Comparison of ENCODE assay signal across 8 cellular contexts in genomic region chr7:520503-521161, GRCh38. TPM values are rescaled to one million over a fixed set of nuclear protein-coding genes. Genes with fewer than 3 reads are reported as not detected.
A peak's percentile ranks its signal among the peaks of the same experiment; 100 is the strongest.
DNase-seq lines count a peak whose midpoint lies in the region; TF ChIP-seq lines count a peak whose summit lies in the region.

No MANE protein-coding gene starts in this region.

- H3K36me3 ChIP-seq in trophoblast cell (ENCODE audit: control insufficient read depth in 1 of 2, insufficient read depth in 2 of 2, low read length in 2 of 2), result no peaks in the 10 kb centered on the region

- H3K9me3 Mint-ChIP-seq in activated T-helper 1 cell treated with anti-CD3 and anti-CD28 coated beads, Interleukin-12 subunit alpha, Interleukin-12 subunit beta, Interleukin-2, Interleukin-4 antibody, amounts not matched to agents 30 ng/mL and 10 ng/mL and 1 ng/mL, durations not matched to agents 14 hours and 24 hours and 36 hours, result no peaks in the 10 kb centered on the region

- H3K79me2 ChIP-seq in trophoblast cell (ENCODE audit: control insufficient read depth, insufficient read depth, low read length, poor library complexity), result peaks cover 4% of the 10 kb centered on the region

- H4K8ac ChIP-seq in trophoblast cell (ENCODE audit: low read depth, low read length), result no peak overlapping the region

- H3K9me3 ChIP-seq in trophoblast cell (ENCODE audit: insufficient read depth, low read depth, low read length), result peaks cover 2% of the 10 kb centered on the region

- peaks cover 23% of the 10 kb centered on the region for H3K27me3 Mint-ChIP-seq in activated T-helper 1 cell treated with anti-CD3 and anti-CD28 coated beads, Interleukin-12 subunit alpha, Interleukin-12 subunit beta, Interleukin-2, Interleukin-4 antibody, amounts not matched to agents 30 ng/mL and 10 ng/mL and 1 ng/mL, durations not matched to agents 14 hours and 24 hours and 36 hours (ENCODE audit: insufficient read depth)

- peak overlapping the region; percentile 36 for H2AK5ac ChIP-seq in trophoblast cell (ENCODE audit: low read length)

- H3K14ac ChIP-seq in trophoblast cell (ENCODE audit: low read length), result no peak overlapping the region

- WGBS in trophoblast cell (ENCODE audit: extremely low coverage, insufficient coverage, insufficient read length), result no CpG with 5 or more reads among the region's 63 CpGs

- H3K79me1 ChIP-seq in trophoblast cell (ENCODE audit: low read length), result peaks cover 7% of the 10 kb centered on the region

- H3K27ac Mint-ChIP-seq in activated T-helper 1 cell treated with anti-CD3 and anti-CD28 coated beads, Interleukin-12 subunit alpha, Interleukin-12 subunit beta, Interleukin-2, Interleukin-4 antibody, amounts not matched to agents 30 ng/mL and 10 ng/mL and 1 ng/mL, durations not matched to agents 14 hours and 24 hours and 36 hours, result no peak overlapping the region

- H2BK12ac ChIP-seq in trophoblast cell (ENCODE audit: low read length), result no peak overlapping the region

- no peak overlapping the region for H3K18ac ChIP-seq in trophoblast cell (ENCODE audit: low read length)

- no peak overlapping the region for H3K4ac ChIP-seq in trophoblast cell (ENCODE audit: low read depth, low read length)

- no peak overlapping the region for H3K9ac ChIP-seq in trophoblast cell (ENCODE audit: low read length)

- H2AFZ ChIP-seq in trophoblast cell (ENCODE audit: insufficient read depth, low read length, poor library complexity), result no peak overlapping the region

- H3K4me3 Mint-ChIP-seq in activated T-helper 1 cell treated with anti-CD3 and anti-CD28 coated beads, Interleukin-12 subunit alpha, Interleukin-12 subunit beta, Interleukin-2, Interleukin-4 antibody, amounts not matched to agents 30 ng/mL and 10 ng/mL and 1 ng/mL, durations not matched to agents 14 hours and 24 hours and 36 hours, result no peak overlapping the region

- H2BK120ac ChIP-seq in trophoblast cell (ENCODE audit: insufficient read depth, low read length, poor library complexity), result no peak overlapping the region

- H3K4me3 ChIP-seq in epithelial cell of proximal tubule (ENCODE audit: low read depth, low read length) (peak overlapping the region; percentile 57), trophoblast cell (ENCODE audit: low read depth, low read length) (no peak overlapping the region)

- no peak for TF ChIP-seq CTCF in epithelial cell of proximal tubule (conservative IDR thresholded peaks at IDR 0.05; ENCODE audit: low read depth, low read length)

- peaks cover 39% of the 10 kb centered on the region for H3K27me3 ChIP-seq in trophoblast cell (ENCODE audit: insufficient read depth, low read length)

- H3K4me1 Mint-ChIP-seq in activated T-helper 1 cell treated with anti-CD3 and anti-CD28 coated beads, Interleukin-12 subunit alpha, Interleukin-12 subunit beta, Interleukin-2, Interleukin-4 antibody, amounts not matched to agents 30 ng/mL and 10 ng/mL and 1 ng/mL, durations not matched to agents 14 hours and 24 hours and 36 hours (ENCODE audit: low read depth), result no peaks in the 10 kb centered on the region

- no peak overlapping the region for H4K91ac ChIP-seq in trophoblast cell (ENCODE audit: low read depth, low read length)

- H3K27ac ChIP-seq in trophoblast cell (ENCODE audit: low read depth, low read length), result no peak overlapping the region

- H3K4me1 ChIP-seq in trophoblast cell (ENCODE audit: control insufficient read depth in 1 of 2, insufficient read depth in 2 of 2, low read length in 2 of 2), result peaks cover 15 to 33% of the 10 kb centered on the region in 2 experiments

- no peak overlapping the region for H2BK5ac ChIP-seq in trophoblast cell (ENCODE audit: low read depth, low read length, poor library complexity)

- no peak overlapping the region for H4K12ac ChIP-seq in trophoblast cell (ENCODE audit: low read depth, low read length)

- DNase-seq in CMK (ENCODE audit: low read depth), result peak; percentile 8
- DNase-seq in SW480 (ENCODE audit: low spot score), result peak; percentile 64
- DNase-seq in epithelial cell of proximal tubule (ENCODE audit: low read depth), result no peak
- DNase-seq in trophoblast cell, result no peak
- DNase-seq in NCI-H82 treated with DMSO at 0.1 percent for 48 hours (lab: John Stamatoyannopoulos, UW; ENCODE audit: unreplicated experiment), result no peak
- DNase-seq in SK-N-DZ (ENCODE audit: low spot score), result no peak
- no peak for DNase-seq in COLO829 (ENCODE audit: low spot score)
- DNase-seq in activated T-helper 1 cell treated with anti-CD3 and anti-CD28 coated beads, Interleukin-12 subunit alpha, Interleukin-12 subunit beta, Interleukin-2, Interleukin-4 antibody, amounts not matched to agents 30 ng/mL and 10 ng/mL and 1 ng/mL, durations not matched to agents 14 hours and 24 hours and 36 hours (ENCODE audit: low spot score), result no peak

- H3K36me3 Mint-ChIP-seq in activated T-helper 1 cell treated with anti-CD3 and anti-CD28 coated beads, Interleukin-12 subunit alpha, Interleukin-12 subunit beta, Interleukin-2, Interleukin-4 antibody, amounts not matched to agents 30 ng/mL and 10 ng/mL and 1 ng/mL, durations not matched to agents 14 hours and 24 hours and 36 hours (ENCODE audit: low read depth), result no peaks in the 10 kb centered on the region

- no peak overlapping the region for H3K23ac ChIP-seq in trophoblast cell (ENCODE audit: low read length)

- peak overlapping the region; percentile 81 for H3K4me2 ChIP-seq in trophoblast cell (ENCODE audit: low read length)

- intact Hi-C loops in activated T-helper 1 cell treated with anti-CD3 and anti-CD28 coated beads, Interleukin-12 subunit alpha, Interleukin-12 subunit beta, Interleukin-2, Interleukin-4 antibody, amounts not matched to agents 30 ng/mL and 10 ng/mL and 1 ng/mL, durations not matched to agents 14 hours and 24 hours and 36 hours (cut with micrococcal nuclease), result loop anchor here (5.0 to 10.0 kb wide), 4 partner anchors 82 to 722 kb away; partner anchors contain the start of gene GET4

RNA-seq across cellular contexts. Expression of gene PDGFA, which starts 1.0 kb away (rescaled TPM):
- 11.6 and 27.3 TPM in 2 replicates for total RNA-seq in epithelial cell of proximal tubule
- polyA plus RNA-seq in trophoblast cell (2013), result 9.7 and 10.6 TPM in 2 replicates
- not detected in 2 replicates for polyA plus RNA-seq in SK-N-DZ (2014; cell fraction: cytosol; rRNA removed)
- polyA plus RNA-seq in SK-N-DZ (2014; cell fraction: nucleus; rRNA removed), result 0.67 TPM in 1 of 2 replicates, not detected in the other
- 8.5 and 8.8 TPM in 2 replicates for total RNA-seq in activated T-helper 1 cell treated with anti-CD3 and anti-CD28 coated beads, Interleukin-12 subunit alpha, Interleukin-12 subunit beta, Interleukin-2, Interleukin-4 antibody, amounts not matched to agents 30 ng/mL and 10 ng/mL and 1 ng/mL, durations not matched to agents 14 hours and 24 hours and 36 hours

Comparison
In these comparisons a context has a peak if more than half of its experiments do, and no peak if none do; other contexts are left out.
1. DNase-seq: peak in CMK (single experiment) and SW480 (single experiment); none in epithelial cell of proximal tubule (single experiment), trophoblast cell (0 of 2), NCI-H82 treated with DMSO at 0.1 percent for 48 hours (single experiment), SK-N-DZ (single experiment), COLO829 (single experiment) and activated T-helper 1 cell treated with anti-CD3 and anti-CD28 coated beads, Interleukin-12 subunit alpha, Interleukin-12 subunit beta, Interleukin-2, Interleukin-4 antibody, amounts not matched to agents 30 ng/mL and 10 ng/mL and 1 ng/mL, durations not matched to agents 14 hours and 24 hours and 36 hours (single experiment).